7 cellular contexts compared by ENCODE assay signal in genomic region chr16:10505286-10505685, GRCh38.
DNase-seq lines count a peak whose midpoint lies in the region; ATAC-seq, FAIRE-seq and TF ChIP-seq lines count a peak whose summit lies in the region.
"Not testable (repeated sequence)": the region's sequence is repeated elsewhere in the genome, so short reads cannot be mapped to it uniquely, and the experiment has no call there.

No MANE protein-coding gene starts in this region.

- peak overlapping the region; percentile 99; the same call in 1 of the 2 replicates for H2BK20ac ChIP-seq in H1 (ENCODE audit: low read length)

- H2AK5ac ChIP-seq in H1 (ENCODE audit: low read depth, low read length): peak overlapping the region; percentile 59

- not testable (repeated sequence) for TF ChIP-seq CTCF in Calu3 (IDR thresholded peaks at IDR 0.05; ENCODE audit: unreplicated experiment); WTC11 (IDR thresholded peaks at IDR 0.05); H1 (IDR thresholded peaks at IDR 0.05; ENCODE audit: control extremely low read depth in 1 of 3, insufficient read depth in 1 of 3, low read depth in 1 of 3, low read length in 3 of 3); hepatocyte (IDR thresholded peaks at IDR 0.05; ENCODE audit: poor library complexity)

- POLR2A ChIA-PET in WTC11 (lab: Charles Lee): not testable (repeated sequence)
- POLR2A ChIA-PET in H1 (lab: Charles Lee; ENCODE audit: partially characterized antibody): interaction anchor here (0.7 to 2.3 kb wide), 5 partner anchors 12 to 232 kb away, joined by 3 to 8 read pairs (median 3); no protein-coding TSS in a partner anchor

- not testable (repeated sequence) for H4K20me1 ChIP-seq in H1 (replicated peaks in 1 of 2; ENCODE audit: control insufficient read depth in 1 of 2, insufficient read depth in 2 of 2, low read length in 2 of 2); hepatocyte (ENCODE audit: insufficient read depth, poor library complexity, severe bottlenecking)

- peak overlapping the region in 1 of 2 experiments; percentile 9; a peak in 1 of 4 replicates for H3K4me2 ChIP-seq in H1 (ENCODE audit: insufficient read depth in 1 of 2, low read depth in 2 of 2, low read length in 2 of 2)
- not testable (repeated sequence) for H3K4me2 ChIP-seq in hepatocyte

- H3K27ac ChIP-seq in HUES48 (ENCODE audit: low read depth, low read length) (peak overlapping the region; percentile 92), H1 (ENCODE audit: low read depth, low read length) (peak overlapping the region; percentile 83), hepatocyte (peak overlapping the region; percentile 18)

- peak overlapping the region; percentile 52; the same call in 1 of the 2 replicates for H3K18ac ChIP-seq in H1 (ENCODE audit: extremely low read depth, low read length)

- not testable (repeated sequence) for H3K9me3 Mint-ChIP-seq in Calu3 (ENCODE audit: low read depth, unreplicated experiment); memory B cell; stimulated activated memory B cell treated with anti-CD40 and anti-IgM and Interleukin-4, amounts not matched to agents 10 μg/mL and 1 μg/mL and 100 μg/mL, for 72 hours
- H3K9me3 Mint-ChIP-seq in WTC11: peaks cover 21% of the 10 kb centered on the region

- DNase-seq in Calu3; WTC11 (ENCODE audit: low spot score); H1 (ENCODE audit: low read depth in 1 of 2, low spot score in 2 of 2); hepatocyte (ENCODE audit: low spot score); memory B cell (ENCODE audit: low spot score in 2 of 2): not testable (repeated sequence)

- H2BK12ac ChIP-seq in H1 (ENCODE audit: low read depth, low read length): peak overlapping the region; percentile 94

- H4K91ac ChIP-seq in H1 (replicated peaks; ENCODE audit: insufficient read length, low read length): peak overlapping the region; percentile 88

- H2BK120ac ChIP-seq in H1 (replicated peaks; ENCODE audit: low read depth, low read length): peak overlapping the region; percentile 14

- not testable (repeated sequence) for TF ChIP-seq POLR2A in H1 (IDR thresholded peaks at IDR 0.05; ENCODE audit: control extremely low read depth in 1 of 2, low read depth in 2 of 2, low read length in 2 of 2)

- H3K56ac ChIP-seq in H1 (replicated peaks; ENCODE audit: insufficient read length, low read depth, low read length): not testable (repeated sequence)

- not testable (repeated sequence) for H2AFZ ChIP-seq in H1 (ENCODE audit: low read length); hepatocyte

- peak overlapping the region; percentile 99 for H2BK5ac ChIP-seq in H1 (ENCODE audit: low read depth, low read length)

- intact Hi-C loops in Calu3 (cut with micrococcal nuclease; ENCODE audit: unreplicated experiment): loop anchor here (5.0 to 10.0 kb wide), 3 partner anchors 858 to 1343 kb away; no protein-coding TSS in a partner anchor

- not testable (repeated sequence) for TF ChIP-seq RAD21 in H1 (IDR thresholded peaks at IDR 0.05 in 1 of 2, conservative IDR thresholded peaks at IDR 0.05 in 1 of 2; ENCODE audit: low read depth in 2 of 2, low read length in 2 of 2)

- ATAC-seq in WTC11; memory B cell (ENCODE audit: low read depth); stimulated activated memory B cell treated with anti-CD40 and anti-IgM and Interleukin-4, amounts not matched to agents 10 μg/mL and 1 μg/mL and 100 μg/mL, for 72 hours: not testable (repeated sequence)

- not testable (repeated sequence) for H3K36me3 ChIP-seq in HUES48 (ENCODE audit: control insufficient read depth, insufficient read depth, low read length); H1 (ENCODE audit: control insufficient read depth in 2 of 4, insufficient read depth in 4 of 4, low read length in 3 of 4); hepatocyte (replicated peaks; ENCODE audit: insufficient read depth, low read depth)

- peak overlapping the region; percentile 42 for H3K27ac Mint-ChIP-seq in Calu3 (ENCODE audit: unreplicated experiment)
- H3K27ac Mint-ChIP-seq in WTC11: peak overlapping the region; percentile 94
- H3K27ac Mint-ChIP-seq in memory B cell: peak overlapping the region; percentile 77
- H3K27ac Mint-ChIP-seq in stimulated activated memory B cell treated with anti-CD40 and anti-IgM and Interleukin-4, amounts not matched to agents 10 μg/mL and 1 μg/mL and 100 μg/mL, for 72 hours: peak overlapping the region; percentile 3

- H3K79me1 ChIP-seq in H1 (ENCODE audit: low read depth, low read length): not testable (repeated sequence)

- not testable (repeated sequence) for H3K27me3 ChIP-seq in HUES48 (ENCODE audit: control insufficient read depth, insufficient read depth, low read length); H1 (replicated peaks in 1 of 4; ENCODE audit: control insufficient read depth in 3 of 4, extremely low read depth in 1 of 4, insufficient read depth in 3 of 4, low read length in 3 of 4); hepatocyte

- not testable (repeated sequence) for H3K4me1 ChIP-seq in HUES48 (ENCODE audit: control insufficient read depth, insufficient read depth, low read length); hepatocyte (ENCODE audit: insufficient read depth)
- H3K4me1 ChIP-seq in H1 (replicated peaks in 1 of 4; ENCODE audit: control insufficient read depth in 3 of 4, insufficient read depth in 4 of 4, low read length in 3 of 4): peaks cover 0 to 17% (median 5%) of the 10 kb centered on the region in 4 experiments; a peak in 4 of 7 replicates

- not testable (repeated sequence) for H3K9me2 ChIP-seq in hepatocyte (replicated peaks; ENCODE audit: insufficient read depth)

- H3K23me2 ChIP-seq in H1 (ENCODE audit: low read depth, low read length): not testable (repeated sequence)

- not testable (repeated sequence) for FAIRE-seq in H1 (lab: Jason Lieb, UNC)

- peak overlapping the region; percentile 25; the same call in 1 of the 2 replicates for H2BK15ac ChIP-seq in H1 (ENCODE audit: low read length)

- H3K23ac ChIP-seq in H1 (ENCODE audit: insufficient read length): not testable (repeated sequence)

- H3K36me3 Mint-ChIP-seq in Calu3 (ENCODE audit: insufficient read depth, unreplicated experiment); memory B cell; stimulated activated memory B cell treated with anti-CD40 and anti-IgM and Interleukin-4, amounts not matched to agents 10 μg/mL and 1 μg/mL and 100 μg/mL, for 72 hours: not testable (repeated sequence)
- peaks cover 20% of the 10 kb centered on the region for H3K36me3 Mint-ChIP-seq in WTC11

- not testable (repeated sequence) for H3K4ac ChIP-seq in H1 (replicated peaks; ENCODE audit: insufficient read length, low read depth, low read length)

- not testable (repeated sequence) for H3K9me3 ChIP-seq in HUES48 (ENCODE audit: control insufficient read depth, insufficient read depth, low read length); H1 (ENCODE audit: insufficient read depth in 2 of 2, low read depth in 1 of 2, low read length in 1 of 2); hepatocyte (ENCODE audit: low read depth)

- 49% methylated on average over 3 of the region's 3 CpGs; no CpG with 5 or more reads in 1 of the 2 experiments for WGBS in H1 (ENCODE audit: extremely low coverage in 1 of 2, insufficient coverage in 1 of 2, insufficient read length in 1 of 2, insufficient replicate concordance in 2 of 2, low coverage in 1 of 2, low lambda C conversion rate in 2 of 2, missing lambda C conversion rate in 1 of 2), 2 experiments
- 58% methylated on average over 3 of the region's 3 CpGs for WGBS in hepatocyte (ENCODE audit: low lambda C conversion rate, missing lambda C conversion rate)

- not testable (repeated sequence) for H4K8ac ChIP-seq in H1 (ENCODE audit: extremely low read depth, insufficient read depth, low read length)

- not testable (repeated sequence) for TF ChIP-seq EP300 in H1 (IDR thresholded peaks at IDR 0.05; ENCODE audit: borderline replicate concordance in 1 of 2, low read depth in 2 of 2, low read length in 2 of 2)

- peaks cover 12% of the 10 kb centered on the region for H3K4me1 Mint-ChIP-seq in Calu3 (ENCODE audit: low read depth, unreplicated experiment)
- peaks cover 49% of the 10 kb centered on the region for H3K4me1 Mint-ChIP-seq in WTC11
- peaks cover 22% of the 10 kb centered on the region for H3K4me1 Mint-ChIP-seq in memory B cell
- peaks cover 35% of the 10 kb centered on the region for H3K4me1 Mint-ChIP-seq in stimulated activated memory B cell treated with anti-CD40 and anti-IgM and Interleukin-4, amounts not matched to agents 10 μg/mL and 1 μg/mL and 100 μg/mL, for 72 hours

- not testable (repeated sequence) for H3K14ac ChIP-seq in H1 (ENCODE audit: insufficient read length)

- not testable (repeated sequence) for BruUV-seq in Calu3 (replicated peaks; lab: Mats Ljungman, UMichigan)

- H4K5ac ChIP-seq in H1 (ENCODE audit: insufficient read length, low read depth, low read length): not testable (repeated sequence)

- not testable (repeated sequence) for H3K79me2 ChIP-seq in H1 (ENCODE audit: control insufficient read depth in 1 of 2, insufficient read depth in 2 of 2, low read length in 2 of 2); hepatocyte

- H3K4me3 Mint-ChIP-seq in Calu3 (ENCODE audit: low read depth, unreplicated experiment); WTC11; memory B cell; stimulated activated memory B cell treated with anti-CD40 and anti-IgM and Interleukin-4, amounts not matched to agents 10 μg/mL and 1 μg/mL and 100 μg/mL, for 72 hours: not testable (repeated sequence)

- CTCF ChIA-PET in Calu3 (lab: Charles Lee): interaction anchor here (0.6 kb wide), 1 partner anchor 17 kb away, joined by 5 read pairs; no protein-coding TSS in a partner anchor
- CTCF ChIA-PET in WTC11 (lab: Charles Lee): interaction anchor here (0.9 to 1.0 kb wide), 2 partner anchors 205 to 1235 kb away, joined by 3 read pairs; no protein-coding TSS in a partner anchor
- CTCF ChIA-PET in H1 (lab: Charles Lee; ENCODE audit: partially characterized antibody): interaction anchor here (0.7 to 1.9 kb wide), 8 partner anchors 12 to 249 kb away, joined by 3 to 5 read pairs (median 4); no protein-coding TSS in a partner anchor

- H3K9ac ChIP-seq in HUES48 (ENCODE audit: low read depth, low read length): not testable (repeated sequence)
- H3K9ac ChIP-seq in H1 (replicated peaks in 1 of 4; ENCODE audit: extremely low read depth in 1 of 4, low read depth in 3 of 4, low read length in 3 of 4): peak overlapping the region in 1 of 4 experiments; percentile 1; a peak in 1 of 7 replicates

- not testable (repeated sequence) for H3K27me3 Mint-ChIP-seq in Calu3 (ENCODE audit: unreplicated experiment); WTC11 (ENCODE audit: low read depth); memory B cell; stimulated activated memory B cell treated with anti-CD40 and anti-IgM and Interleukin-4, amounts not matched to agents 10 μg/mL and 1 μg/mL and 100 μg/mL, for 72 hours

- H3K4me3 ChIP-seq in HUES48 (ENCODE audit: low read depth, low read length); H1 (ENCODE audit: extremely low read depth in 1 of 4, insufficient read depth in 2 of 4, low read depth in 3 of 4, low read length in 4 of 4); hepatocyte: not testable (repeated sequence)

Comparison
In these comparisons a context has a peak if more than half of its experiments do, and no peak if none do; other contexts are left out.
1. H3K27ac Mint-ChIP-seq: peak in every context shown above with its lines; median percentile 94 in WTC11; 77 in memory B cell; 42 in Calu3; 3 in stimulated activated memory B cell treated with anti-CD40 and anti-IgM and Interleukin-4, amounts not matched to agents 10 μg/mL and 1 μg/mL and 100 μg/mL, for 72 hours.
2. H3K27ac ChIP-seq: peak in every context shown above with its lines; median percentile 92 in HUES48; 83 in H1; 18 in hepatocyte.